8 cellular contexts compared by ENCODE assay signal in the genomic region with DNA sequence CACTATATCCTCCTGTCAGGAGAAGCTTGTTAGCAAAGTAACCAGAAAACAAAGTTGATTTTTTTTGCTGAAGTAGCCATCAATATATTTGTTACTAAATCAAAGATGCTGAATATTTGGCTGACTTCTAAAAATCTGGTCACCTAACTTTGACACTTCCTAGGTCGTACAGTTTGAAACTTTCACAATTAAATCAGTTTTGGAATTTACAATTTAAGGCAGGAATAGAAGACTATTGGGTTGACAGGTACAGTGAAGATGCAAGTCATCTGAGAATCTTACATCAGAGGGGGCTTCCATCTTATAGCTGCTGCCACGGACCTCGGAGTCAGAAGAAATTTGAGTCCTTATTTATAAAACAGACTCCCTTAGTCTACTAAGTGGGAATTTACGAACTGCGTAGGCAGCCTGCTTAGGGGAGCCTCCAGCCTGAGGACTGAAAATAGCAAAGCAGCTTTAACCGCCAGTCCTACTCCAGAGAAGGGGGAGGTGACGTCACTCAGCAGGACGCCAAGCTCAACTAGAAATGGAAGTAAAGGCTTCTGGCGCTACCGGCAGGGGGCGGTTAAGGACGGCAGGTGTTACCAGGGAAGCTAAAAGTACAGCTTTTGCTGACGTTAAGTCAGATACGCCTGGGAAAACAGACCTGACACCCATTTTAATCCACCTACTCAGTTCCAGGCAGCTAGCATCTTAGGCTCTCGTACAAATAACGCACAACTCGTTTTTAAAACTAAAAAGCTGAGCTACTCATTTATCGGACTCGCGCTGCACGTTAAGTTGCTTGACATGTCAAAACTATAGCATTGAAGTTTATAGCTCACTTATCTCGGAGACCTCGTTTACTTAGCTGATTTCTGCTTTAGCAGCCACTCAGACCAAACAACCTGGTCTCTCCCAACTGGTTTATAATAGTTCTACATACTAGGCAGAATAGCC.
DNase-seq lines count a peak whose midpoint lies in the region; ATAC-seq and TF ChIP-seq lines count a peak whose summit lies in the region.

No MANE protein-coding gene starts in this region.

- peak overlapping the region; percentile 73 to 78 for H3K4me3 Mint-ChIP-seq in activated T-cell treated with anti-CD3 and anti-CD28 coated beads, Interleukin-2, amount 50 U/mL, for 72 hours
- peak overlapping the region; percentile 84 to 99 (median 92) for H3K4me3 Mint-ChIP-seq in naive thymus-derived CD8-positive, alpha-beta T cell
- H3K4me3 Mint-ChIP-seq in stimulated activated naive CD8-positive, alpha-beta T cell treated with anti-CD3 and anti-CD28 coated beads, Interleukin-15, Interleukin-2, amounts not matched to agents 100 ng/mL and 50 ng/mL, for 24 hours = peak overlapping the region; percentile 86

- peak overlapping the region; percentile 99 for H3K27ac ChIP-seq in KOPT-K1 (ENCODE audit: low read depth, low read length, poor library complexity, severe bottlenecking)

- DNase-seq in DMS153 (lab: John Stamatoyannopoulos, UW) = peak; percentile 94
- DNase-seq in activated T-cell treated with anti-CD3 and anti-CD28 coated beads, Interleukin-2, amount 50 U/mL, for 72 hours = peak; percentile 90
- peak; percentile 90 for DNase-seq in fibroblast of gingiva (ENCODE audit: low read depth)
- peak; percentile 83 to 98 (median 94) for DNase-seq in naive thymus-derived CD8-positive, alpha-beta T cell

- H3K4me1 Mint-ChIP-seq in activated T-cell treated with anti-CD3 and anti-CD28 coated beads, Interleukin-2, amount 50 U/mL, for 72 hours (ENCODE audit: low read depth) = peaks cover 81% of the 10 kb centered on the region
- H3K4me1 Mint-ChIP-seq in naive thymus-derived CD8-positive, alpha-beta T cell = peaks cover 19 to 47% (median 38%) of the 10 kb centered on the region in 4 donors
- H3K4me1 Mint-ChIP-seq in stimulated activated naive CD8-positive, alpha-beta T cell treated with anti-CD3 and anti-CD28 coated beads, Interleukin-15, Interleukin-2, amounts not matched to agents 100 ng/mL and 50 ng/mL, for 24 hours (ENCODE audit: low read depth) = peaks cover 65% of the 10 kb centered on the region

- POLR2A ChIA-PET in naive thymus-derived CD8-positive, alpha-beta T cell (lab: Charles Lee) = interaction anchor here (0.6 to 16.7 kb wide), 47 partner anchors 4 to 1868 kb away, joined by 3 to 748 read pairs (median 5); partner anchors contain the start of genes HFE and TRIM38

- H3K9me3 Mint-ChIP-seq in activated T-cell treated with anti-CD3 and anti-CD28 coated beads, Interleukin-2, amount 50 U/mL, for 72 hours = no peaks in the 10 kb centered on the region
- H3K9me3 Mint-ChIP-seq in naive thymus-derived CD8-positive, alpha-beta T cell = peaks cover 0 to 2% (median 0%) of the 10 kb centered on the region in 9 donors
- H3K9me3 Mint-ChIP-seq in stimulated activated naive CD8-positive, alpha-beta T cell treated with anti-CD3 and anti-CD28 coated beads, Interleukin-15, Interleukin-2, amounts not matched to agents 100 ng/mL and 50 ng/mL, for 24 hours = no peaks in the 10 kb centered on the region

- peak overlapping the region; percentile 94 for H3K27ac Mint-ChIP-seq in activated T-cell treated with anti-CD3 and anti-CD28 coated beads, Interleukin-2, amount 50 U/mL, for 72 hours
- peak overlapping the region; percentile 96 to 100 (median 99) for H3K27ac Mint-ChIP-seq in naive thymus-derived CD8-positive, alpha-beta T cell
- H3K27ac Mint-ChIP-seq in stimulated activated naive CD8-positive, alpha-beta T cell treated with anti-CD3 and anti-CD28 coated beads, Interleukin-15, Interleukin-2, amounts not matched to agents 100 ng/mL and 50 ng/mL, for 24 hours = peak overlapping the region; percentile 98

- peak; percentile 50 for ATAC-seq in GM21723 (IDR thresholded peaks at IDR 0.05; ENCODE audit: unreplicated experiment)
- peak; percentile 22 to 23 for ATAC-seq in activated T-cell treated with anti-CD3 and anti-CD28 coated beads, Interleukin-2, amount 50 U/mL, for 72 hours (replicated peaks in 1 of 2)
- peak; percentile 45 to 47 for ATAC-seq in naive thymus-derived CD8-positive, alpha-beta T cell

- no peaks in the 10 kb centered on the region for H3K27me3 Mint-ChIP-seq in activated T-cell treated with anti-CD3 and anti-CD28 coated beads, Interleukin-2, amount 50 U/mL, for 72 hours (ENCODE audit: low read depth)
- H3K27me3 Mint-ChIP-seq in naive thymus-derived CD8-positive, alpha-beta T cell = peaks cover 0 to 2% (median 0%) of the 10 kb centered on the region in 5 donors
- peaks cover 4% of the 10 kb centered on the region for H3K27me3 Mint-ChIP-seq in stimulated activated naive CD8-positive, alpha-beta T cell treated with anti-CD3 and anti-CD28 coated beads, Interleukin-15, Interleukin-2, amounts not matched to agents 100 ng/mL and 50 ng/mL, for 24 hours

- no peaks in the 10 kb centered on the region for H3K9me3 ChIP-seq in KOPT-K1 (ENCODE audit: insufficient read depth, low read length, poor library complexity, severe bottlenecking)

- H3K36me3 Mint-ChIP-seq in activated T-cell treated with anti-CD3 and anti-CD28 coated beads, Interleukin-2, amount 50 U/mL, for 72 hours (ENCODE audit: insufficient read depth in 2 of 2) = no peaks in the 10 kb centered on the region
- no peaks in the 10 kb centered on the region for H3K36me3 Mint-ChIP-seq in naive thymus-derived CD8-positive, alpha-beta T cell
- peaks cover 4% of the 10 kb centered on the region for H3K36me3 Mint-ChIP-seq in stimulated activated naive CD8-positive, alpha-beta T cell treated with anti-CD3 and anti-CD28 coated beads, Interleukin-15, Interleukin-2, amounts not matched to agents 100 ng/mL and 50 ng/mL, for 24 hours (ENCODE audit: low read depth)

- H3K36me3 ChIP-seq in KOPT-K1 (ENCODE audit: insufficient read depth, low read length) = no peaks in the 10 kb centered on the region

TF ChIP-seq in PFSK-1, 5 proteins besides CTCF, POLR2A, EP300 and RAD21:
- TF ChIP-seq SIN3A (IDR thresholded peaks at IDR 0.05; ENCODE audit: borderline replicate concordance, insufficient read depth, low read length) (0 out of 2 replicates have a peak, but pooled peaks have one; percentile 19), POLR2AphosphoS5 (IDR thresholded peaks at IDR 0.05; ENCODE audit: low read depth, low read length) (no peak; the same call in 1 of the 2 replicates), TAF1 (IDR thresholded peaks at IDR 0.05; ENCODE audit: borderline replicate concordance, insufficient read depth, low read length) (peak; percentile 53; the same call in 1 of the 2 replicates), REST (IDR thresholded peaks at IDR 0.05; ENCODE audit: insufficient read depth in 1 of 2, low read depth in 2 of 2, low read length in 2 of 2) (peak in 1 of 2 experiments; percentile 43; a peak in 1 of 4 replicates), FOXP2 (optimal IDR thresholded peaks at IDR 0.05; ENCODE audit: borderline replicate concordance, extremely low read depth, extremely low read length, insufficient read depth) (no peak)

Comparison
In these comparisons a context has a peak if more than half of its experiments do, and no peak if none do; other contexts are left out.
1. Peak in every context shown above with its lines: DNase-seq, ATAC-seq and H3K27ac ChIP-seq.